8 cellular contexts compared by ENCODE assay signal in the genomic region with DNA sequence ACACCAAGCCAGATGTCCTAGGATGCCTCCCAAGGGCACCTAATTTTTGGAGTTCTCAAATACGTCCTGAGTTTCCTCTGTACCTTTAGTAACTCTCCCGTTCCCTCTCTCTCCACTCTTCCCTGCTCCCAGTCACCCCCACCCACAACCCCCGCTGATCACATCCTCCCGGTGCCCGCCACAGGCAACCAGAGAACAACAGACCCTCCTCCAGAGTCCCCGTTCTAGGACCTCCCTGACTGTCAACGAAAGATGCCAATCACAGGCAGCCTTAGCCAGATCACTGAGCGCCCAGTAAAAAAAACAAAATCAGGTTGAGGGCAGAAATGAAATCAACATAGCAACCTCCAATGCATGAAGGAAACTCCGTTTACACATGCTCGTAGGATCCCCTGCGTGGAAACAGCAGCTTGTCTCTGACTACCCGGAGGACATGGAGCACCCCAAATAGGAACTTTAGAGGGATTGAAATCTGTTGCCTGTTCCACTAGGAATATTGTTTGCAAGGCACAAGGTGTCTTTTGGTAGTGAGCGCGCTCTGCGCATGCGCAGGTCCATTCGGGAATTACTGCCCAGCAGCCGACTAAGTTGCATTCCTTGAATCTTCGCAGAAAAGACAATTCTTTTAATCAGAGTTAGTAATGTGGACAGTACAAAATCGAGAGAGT. TPM values are rescaled to one million over a fixed set of nuclear protein-coding genes. Genes with fewer than 3 reads are reported as not detected.
A peak's percentile ranks its signal among the peaks of the same experiment; 100 is the strongest.
DNase-seq lines count a peak whose midpoint lies in the region; ATAC-seq and TF ChIP-seq lines count a peak whose summit lies in the region.

A gene (plus strand): TSS at position 557 of the 668 bp plus-strand sequence.

- TF ChIP-seq POLR2A in body of pancreas (IDR thresholded peaks at IDR 0.05), result no peak

- WGBS in body of pancreas, 2 donors, result 4 to 7% methylated on average over 20 of the region's 20 CpGs

- TF ChIP-seq CTCF in body of pancreas (IDR thresholded peaks at IDR 0.05), result no peak

- H3K4me3 ChIP-seq in body of pancreas, result peak within 1 kb of the TSS; percentile 0 to 42

- no peak within 1 kb of the TSS for H3K27ac ChIP-seq in body of pancreas

- H3K9ac ChIP-seq in ES-I3 (ENCODE audit: low read depth, low read length), result peak within 1 kb of the TSS; percentile 66

- no peaks in the 10 kb centered on the region for H3K36me3 ChIP-seq in ES-I3 (ENCODE audit: insufficient read depth, low read length)
- H3K36me3 ChIP-seq in body of pancreas (replicated peaks in 1 of 2; ENCODE audit: insufficient read depth in 1 of 2, low read depth in 2 of 2), result no peaks in the 10 kb centered on the region

- no peaks in the 10 kb centered on the region for H3K9me3 ChIP-seq in ES-I3 (ENCODE audit: control insufficient read depth, insufficient read depth, low read length)
- H3K9me3 ChIP-seq in body of pancreas, result no peaks in the 10 kb centered on the region

- intact Hi-C loops in body of pancreas (cut with DNase I) (no loop called here), posterior vena cava (cut with DNase I) (no loop called here)

- DNase-seq in NCI-H510A treated with DMSO at 0.1 percent for 48 hours (lab: John Stamatoyannopoulos, UW) (peak; percentile 37), body of pancreas (peak; percentile 65 to 80 (median 68)), hippocampal formation (lab: John Stamatoyannopoulos, UW) (peak; percentile 58 to 76), posterior vena cava (ENCODE audit: low spot score) (peak; percentile 78), RPMI8226 (no peak)

- no peaks in the 10 kb centered on the region for H3K4me1 ChIP-seq in ES-I3 (ENCODE audit: insufficient read depth, low read length)
- H3K4me1 ChIP-seq in body of pancreas, result peaks cover 16% of the 10 kb centered on the region

- ATAC-seq in body of pancreas (peak; percentile 61), HG03460 (IDR thresholded peaks at IDR 0.05; ENCODE audit: unreplicated experiment) (no peak), HG02588 (IDR thresholded peaks at IDR 0.05; ENCODE audit: unreplicated experiment) (no peak)

- H3K27me3 ChIP-seq in body of pancreas, result no peaks in the 10 kb centered on the region

RNA-seq across cellular contexts. Expression of the gene that starts here (rescaled TPM):
- total RNA-seq in body of pancreas, result not detected
- not detected for total RNA-seq in posterior vena cava

Comparison
In these comparisons a context has a peak if more than half of its experiments do, and no peak if none do; other contexts are left out.
1. Peak in DNase-seq, ATAC-seq and H3K4me3 ChIP-seq in body of pancreas; RNA of the gene not detected or under 1 TPM.
2. Peak in DNase-seq in posterior vena cava; RNA of the gene not detected or under 1 TPM.